In the genomic region with DNA sequence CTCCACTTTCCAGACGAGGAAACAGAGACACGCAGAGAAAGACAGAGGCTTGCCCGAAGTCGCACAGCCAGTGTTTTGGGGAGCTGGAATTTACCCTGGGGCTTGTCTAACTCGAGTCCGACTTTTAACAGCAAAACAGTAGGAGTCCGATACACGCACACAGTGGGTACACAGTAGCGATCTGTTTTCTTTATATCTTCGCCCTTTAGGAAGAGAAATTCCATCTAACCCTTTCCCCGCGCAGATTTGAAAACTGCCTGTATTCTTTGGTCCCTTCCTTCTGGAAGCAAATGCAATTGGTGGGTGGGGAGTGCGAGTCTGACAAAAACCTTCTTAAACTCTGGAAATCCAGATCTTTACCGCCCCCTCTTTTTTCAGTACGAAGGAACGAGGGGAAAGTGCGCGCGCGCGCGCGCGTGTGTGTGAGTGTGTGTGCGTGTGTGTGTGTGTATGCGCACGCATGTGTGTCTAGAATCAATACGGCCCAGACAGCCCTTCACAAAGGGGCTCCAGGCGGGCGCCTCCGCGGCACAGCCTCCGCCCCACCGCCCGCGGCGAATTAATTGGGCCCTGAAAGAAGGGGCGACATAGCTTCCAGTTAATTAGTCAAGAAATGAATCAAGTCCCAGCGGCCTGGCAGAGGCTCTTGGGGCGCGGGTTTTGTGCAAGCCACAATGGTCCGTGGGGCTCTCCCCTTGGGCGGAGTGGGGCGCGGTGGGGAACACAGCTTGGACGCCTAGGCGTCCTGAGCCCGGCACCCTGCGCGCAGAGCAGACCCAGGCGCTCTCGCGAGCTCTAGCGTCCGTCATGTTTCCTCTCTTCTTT, we compare ENCODE assay signal across 14 cellular contexts. TPM values are rescaled to one million over a fixed set of nuclear protein-coding genes. Genes with fewer than 3 reads are reported as not detected.
DNase-seq lines count a peak whose midpoint lies in the region; ATAC-seq and TF ChIP-seq lines count a peak whose summit lies in the region.
"Had no signal": no experiment of that assay in that cellular context is flagged by ENCODE, and none has a peak within 500 bp of the region (broad histone marks: within the 10 kb centered on the region; RNA-seq: fewer than 3 reads in every experiment).

No MANE protein-coding gene starts in this region.

- CTCF ChIA-PET in AG04450 (lab: Charles Lee) (no interaction called here), T-cell (lab: Charles Lee) (interaction anchor here in 1 of 2 donors (0.6 kb wide), 1 partner anchor 33 kb away, joined by 9 read pairs; no protein-coding TSS in a partner anchor)

- no CpG with 5 or more reads among the region's 55 CpGs for WGBS in neuronal stem cell (ENCODE audit: extremely low coverage in 2 of 2, insufficient read length in 2 of 2, insufficient replicate concordance in 1 of 2), 2 donors

- H2BK15ac ChIP-seq in neuronal stem cell (ENCODE audit: low read length): no peak overlapping the region

- DNase-seq in AG04450 (ENCODE audit: low read depth, low spot score) (no peak), MG63 (no peak), fibroblast of the aortic adventitia (ENCODE audit: low read depth) (peak; percentile 23), neuronal stem cell (ENCODE audit: low spot score) (peak; percentile 84), putamen (ENCODE audit: low spot score) (no peak), T-cell (no peak)
- DNase-seq in stimulated activated effector memory CD8-positive, alpha-beta T cell treated with anti-CD3 and anti-CD28 coated beads, Interleukin-12 subunit alpha, Interleukin-12 subunit beta, amount 100 ng/mL, for 72 hours (ENCODE audit: low spot score in 2 of 2): no peak
- DNase-seq: activated T-cell treated with anti-CD3 and anti-CD28 coated beads for 4 hours, natural killer cell, NCI-H146, PC-3 had no signal

- H2BK120ac ChIP-seq in neuronal stem cell (ENCODE audit: low read depth, low read length): no peak overlapping the region

- H3K27ac ChIP-seq in AG04450 (ENCODE audit: low read depth, low read length) (peak overlapping the region; percentile 21), neuronal stem cell (replicated peaks; ENCODE audit: low read length) (no peak overlapping the region)
- H3K27ac ChIP-seq: BLaER1, tibial nerve had no signal

- H3K9me3 Mint-ChIP-seq in T-cell: no peaks in the 10 kb centered on the region
- H3K9me3 Mint-ChIP-seq in stimulated activated effector memory CD8-positive, alpha-beta T cell treated with anti-CD3 and anti-CD28 coated beads, Interleukin-12 subunit alpha, Interleukin-12 subunit beta, amount 100 ng/mL, for 72 hours: no peaks in the 10 kb centered on the region

- H3K23ac ChIP-seq in neuronal stem cell (ENCODE audit: low read depth, low read length, poor library complexity): no peak overlapping the region

- peaks cover 0 to 15% of the 10 kb centered on the region in 2 donors for H3K4me1 ChIP-seq in neuronal stem cell (ENCODE audit: control insufficient read depth in 2 of 2, insufficient read depth in 1 of 2, low read depth in 1 of 2, low read length in 2 of 2)

- H3K4ac ChIP-seq in neuronal stem cell (ENCODE audit: low read length): no peak overlapping the region

- peak overlapping the region; percentile 29 for H3K4me2 ChIP-seq in neuronal stem cell (ENCODE audit: insufficient read depth, low read length, poor library complexity, severe bottlenecking)
- H3K4me2 ChIP-seq: BLaER1 had no signal

- H3K36me3 ChIP-seq in MG63 (no peaks in the 10 kb centered on the region), neuronal stem cell (replicated peaks in 1 of 2; ENCODE audit: control insufficient read depth in 2 of 2, insufficient read depth in 2 of 2, low read length in 2 of 2) (no peaks in the 10 kb centered on the region)
- H3K36me3 ChIP-seq: BLaER1, tibial nerve had no signal

- H3K4me3 Mint-ChIP-seq in T-cell: no peak overlapping the region
- H3K4me3 Mint-ChIP-seq in stimulated activated effector memory CD8-positive, alpha-beta T cell treated with anti-CD3 and anti-CD28 coated beads, Interleukin-12 subunit alpha, Interleukin-12 subunit beta, amount 100 ng/mL, for 72 hours: no peak overlapping the region
- H3K4me3 Mint-ChIP-seq: natural killer cell had no signal

- H3K9ac ChIP-seq in neuronal stem cell (ENCODE audit: low read depth, low read length, poor library complexity): no peak overlapping the region
- H3K9ac ChIP-seq: BLaER1 had no signal

- H2AFZ ChIP-seq in neuronal stem cell (ENCODE audit: low read length): no peak overlapping the region

- H3K9me3 ChIP-seq in AG04450 (ENCODE audit: control insufficient read depth, insufficient read depth, low read length) (peaks cover 6% of the 10 kb centered on the region), MG63 (no peaks in the 10 kb centered on the region), neuronal stem cell (replicated peaks in 1 of 2; ENCODE audit: control insufficient read depth in 2 of 2, insufficient read depth in 1 of 2, low read depth in 1 of 2, low read length in 2 of 2) (peaks cover 0 to 2% of the 10 kb centered on the region in 2 donors)
- H3K9me3 ChIP-seq: tibial nerve had no signal

- no peak overlapping the region for H3K18ac ChIP-seq in neuronal stem cell (ENCODE audit: low read length)

- ATAC-seq in T-cell (replicated peaks in 1 of 4) (no peak), GM21825 (IDR thresholded peaks at IDR 0.05; ENCODE audit: unreplicated experiment) (no peak)
- ATAC-seq in stimulated activated effector memory CD8-positive, alpha-beta T cell treated with anti-CD3 and anti-CD28 coated beads, Interleukin-12 subunit alpha, Interleukin-12 subunit beta, amount 100 ng/mL, for 72 hours: no peak
- ATAC-seq: natural killer cell, PC-3 had no signal

- no peak overlapping the region for H4K91ac ChIP-seq in neuronal stem cell (ENCODE audit: low read depth, low read length, poor library complexity)

- H2BK12ac ChIP-seq in neuronal stem cell (ENCODE audit: low read length): no peak overlapping the region

- TF ChIP-seq CTCF in AG04450 (IDR thresholded peaks at IDR 0.05; ENCODE audit: low read depth, low read length): no peak
- TF ChIP-seq CTCF in fibroblast of the aortic adventitia (IDR thresholded peaks at IDR 0.05; ENCODE audit: insufficient read depth, low read length): no peak

- H3K4me3 ChIP-seq in AG04450 (ENCODE audit: low read depth, low read length) (peak overlapping the region; percentile 54), MG63 (peak overlapping the region; percentile 25), fibroblast of the aortic adventitia (ENCODE audit: low read depth, low read length) (peak overlapping the region; percentile 43), neuronal stem cell (ENCODE audit: low read length in 2 of 2) (no peak overlapping the region)
- H3K4me3 ChIP-seq: BLaER1 had no signal

- H4K8ac ChIP-seq in neuronal stem cell (ENCODE audit: low read depth, low read length): no peak overlapping the region

- H3K27me3 ChIP-seq in AG04450 (ENCODE audit: control insufficient read depth, insufficient read depth, low read length) (peaks cover 6% of the 10 kb centered on the region), MG63 (no peaks in the 10 kb centered on the region), neuronal stem cell (ENCODE audit: control insufficient read depth in 3 of 3, insufficient read depth in 3 of 3, low read depth in 1 of 3, low read length in 3 of 3) (peaks cover 49 to 99% (median 94%) of the 10 kb centered on the region in 3 experiments)

- no peak overlapping the region for H3K14ac ChIP-seq in neuronal stem cell (ENCODE audit: low read length)

- H3K27me3 Mint-ChIP-seq in T-cell: peaks cover 79 to 94% of the 10 kb centered on the region in 2 donors

- no peaks in the 10 kb centered on the region for H3K79me1 ChIP-seq in neuronal stem cell (ENCODE audit: low read depth, low read length)

- H3K36me3 Mint-ChIP-seq in T-cell: no peaks in the 10 kb centered on the region
- no peaks in the 10 kb centered on the region for H3K36me3 Mint-ChIP-seq in stimulated activated effector memory CD8-positive, alpha-beta T cell treated with anti-CD3 and anti-CD28 coated beads, Interleukin-12 subunit alpha, Interleukin-12 subunit beta, amount 100 ng/mL, for 72 hours
- H3K36me3 Mint-ChIP-seq: natural killer cell had no signal

- H2BK5ac ChIP-seq in neuronal stem cell (ENCODE audit: low read length): no peak overlapping the region

- no peak overlapping the region for H2AK5ac ChIP-seq in neuronal stem cell (ENCODE audit: low read depth, low read length)

- POLR2A ChIA-PET in AG04450 (lab: Yijun Ruan, JAX) (interaction anchor here (0.5 kb wide), 1 partner anchor 460 kb away, joined by 5 read pairs; no protein-coding TSS in a partner anchor), T-cell (lab: Charles Lee) (no interaction called here)

- no peaks in the 10 kb centered on the region for H3K4me1 Mint-ChIP-seq in T-cell
- H3K4me1 Mint-ChIP-seq in stimulated activated effector memory CD8-positive, alpha-beta T cell treated with anti-CD3 and anti-CD28 coated beads, Interleukin-12 subunit alpha, Interleukin-12 subunit beta, amount 100 ng/mL, for 72 hours: no peaks in the 10 kb centered on the region
- H3K4me1 Mint-ChIP-seq: natural killer cell had no signal

- no peak overlapping the region for H3K27ac Mint-ChIP-seq in T-cell
- no peak overlapping the region for H3K27ac Mint-ChIP-seq in stimulated activated effector memory CD8-positive, alpha-beta T cell treated with anti-CD3 and anti-CD28 coated beads, Interleukin-12 subunit alpha, Interleukin-12 subunit beta, amount 100 ng/mL, for 72 hours
- H3K27ac Mint-ChIP-seq: natural killer cell had no signal

RNA-seq across cellular contexts. Expression of gene TBX3, which starts 14.0 kb away (rescaled TPM):
- 42.2 and 54.8 TPM in 2 replicates for polyA plus RNA-seq in AG04450 (2011; rRNA removed)
- polyA minus RNA-seq in AG04450 (2011; rRNA and poly(A)+ RNA removed): 73.0 and 74.6 TPM in 2 replicates
- total RNA-seq in MG63 (2014; rRNA removed; shearing (Covaris generic); ENCODE audit: low replicate concordance): 7.1 and 7.7 TPM in 2 replicates
- total RNA-seq in fibroblast of the aortic adventitia (ENCODE audit: low replicate concordance) (5.7 and 12.8 TPM in 2 replicates), T-cell (under 1 TPM in 3 of 5 donors, not detected in 2; 0.26 to 0.44 (median 0.41) TPM)
- polyA plus RNA-seq in neuronal stem cell (2013, experiment 1 of 2): not detected
- polyA plus RNA-seq in neuronal stem cell (2013, experiment 2 of 2): not detected

Comparison
In these comparisons a context has a peak if more than half of its experiments do, and no peak if none do; other contexts are left out.
1. DNase-seq: peak in fibroblast of the aortic adventitia (single experiment) and neuronal stem cell (single experiment); none in AG04450 (single experiment), MG63 (single experiment), putamen (single experiment), T-cell (0 of 34) and stimulated activated effector memory CD8-positive, alpha-beta T cell treated with anti-CD3 and anti-CD28 coated beads, Interleukin-12 subunit alpha, Interleukin-12 subunit beta, amount 100 ng/mL, for 72 hours (0 of 2).
2. H3K4me3 ChIP-seq: peak in AG04450 (single experiment), MG63 (single experiment) and fibroblast of the aortic adventitia (single experiment); none in neuronal stem cell (0 of 2).